Comparison of ENCODE assay signal across 1 cellular context in genomic region chr2:233745073-233745755, GRCh38.
TF ChIP-seq lines count a peak whose summit lies in the region.

No MANE protein-coding gene starts in this region.

TF ChIP-seq in HepG2, 621 proteins besides CTCF, POLR2A, EP300 and RAD21 (continued from another document and continues in another):
- no peak for TF ChIP-seq THAP7 (CRISPR knock-in tag; IDR thresholded peaks at IDR 0.05)
- TF ChIP-seq TOE1 (CRISPR knock-in tag; IDR thresholded peaks at IDR 0.05), result peak; percentile 90; the same call in 1 of the 2 replicates
- no peak for TF ChIP-seq KMT2A (CRISPR knock-in tag; IDR thresholded peaks at IDR 0.05)
- TF ChIP-seq MLX (CRISPR knock-in tag; IDR thresholded peaks at IDR 0.05), result peak; percentile 84
- no peak for TF ChIP-seq HNRNPLL (IDR thresholded peaks at IDR 0.05; ENCODE audit: low read depth, low read length, poor library complexity, severe bottlenecking)
- peak; percentile 89 for TF ChIP-seq MEIS2 (CRISPR knock-in tag; IDR thresholded peaks at IDR 0.05)
- TF ChIP-seq ZNF501 (CRISPR knock-in tag; IDR thresholded peaks at IDR 0.05), result no peak
- TF ChIP-seq HNF4G (IDR thresholded peaks at IDR 0.05; ENCODE audit: borderline replicate concordance, low read depth, low read length), result peak; percentile 98
- TF ChIP-seq HNF4G (CRISPR knock-in tag; IDR thresholded peaks at IDR 0.05; ENCODE audit: borderline replicate concordance, low read depth), result peak; percentile 92; the same call in 1 of the 2 replicates
- TF ChIP-seq RARA (CRISPR knock-in tag; IDR thresholded peaks at IDR 0.05), result peak; percentile 100
- TF ChIP-seq ZNF44 (CRISPR knock-in tag; IDR thresholded peaks at IDR 0.05), result no peak
- no peak for TF ChIP-seq PTBP1 (IDR thresholded peaks at IDR 0.05; ENCODE audit: low read depth, low read length, poor library complexity, severe bottlenecking)
- TF ChIP-seq HDAC6 (IDR thresholded peaks at IDR 0.05; ENCODE audit: low read depth, low read length), result no peak
- TF ChIP-seq ZBTB37 (CRISPR knock-in tag; IDR thresholded peaks at IDR 0.05), result no peak
- peak; percentile 85 for TF ChIP-seq ZNF317 (CRISPR knock-in tag; IDR thresholded peaks at IDR 0.05)
- 0 out of 2 replicates have a peak, but pooled peaks have one; percentile 40 for TF ChIP-seq MTF2 (CRISPR knock-in tag; IDR thresholded peaks at IDR 0.05; ENCODE audit: borderline replicate concordance)
- TF ChIP-seq, protein P1, sequence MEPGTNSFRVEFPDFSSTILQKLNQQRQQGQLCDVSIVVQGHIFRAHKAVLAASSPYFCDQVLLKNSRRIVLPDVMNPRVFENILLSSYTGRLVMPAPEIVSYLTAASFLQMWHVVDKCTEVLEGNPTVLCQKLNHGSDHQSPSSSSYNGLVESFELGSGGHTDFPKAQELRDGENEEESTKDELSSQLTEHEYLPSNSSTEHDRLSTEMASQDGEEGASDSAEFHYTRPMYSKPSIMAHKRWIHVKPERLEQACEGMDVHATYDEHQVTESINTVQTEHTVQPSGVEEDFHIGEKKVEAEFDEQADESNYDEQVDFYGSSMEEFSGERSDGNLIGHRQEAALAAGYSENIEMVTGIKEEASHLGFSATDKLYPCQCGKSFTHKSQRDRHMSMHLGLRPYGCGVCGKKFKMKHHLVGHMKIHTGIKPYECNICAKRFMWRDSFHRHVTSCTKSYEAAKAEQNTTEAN (CRISPR knock-in tag; conservative IDR thresholded peaks at IDR 0.05), result peak; percentile 83
- TF ChIP-seq FOXK2 (IDR thresholded peaks at IDR 0.05), result peak; percentile 82
- peak; percentile 98 for TF ChIP-seq SKI (IDR thresholded peaks at IDR 0.05; ENCODE audit: partially characterized antibody)
- peak; percentile 98 for TF ChIP-seq MEF2D (CRISPR knock-in tag; IDR thresholded peaks at IDR 0.05)
- TF ChIP-seq ZNF160 (CRISPR knock-in tag; IDR thresholded peaks at IDR 0.05), result peak; percentile 54
- peak; percentile 85; the same call in 1 of the 2 replicates for TF ChIP-seq ZNF232 (CRISPR knock-in tag; IDR thresholded peaks at IDR 0.05; ENCODE audit: borderline replicate concordance)
- no peak for TF ChIP-seq PRDM15 (CRISPR knock-in tag; IDR thresholded peaks at IDR 0.05)
- peak; percentile 91; the same call in 1 of the 2 replicates for TF ChIP-seq DNMT3B (CRISPR knock-in tag; conservative IDR thresholded peaks at IDR 0.05)
- no peak for TF ChIP-seq HES4 (CRISPR knock-in tag; IDR thresholded peaks at IDR 0.05; ENCODE audit: borderline replicate concordance)
- TF ChIP-seq MLLT10 (CRISPR knock-in tag; IDR thresholded peaks at IDR 0.05), result no peak
- no peak; the same call in 1 of the 2 replicates for TF ChIP-seq ZBTB7A (CRISPR knock-in tag; IDR thresholded peaks at IDR 0.05)
- peak; percentile 99 for TF ChIP-seq SOX5 (CRISPR knock-in tag; IDR thresholded peaks at IDR 0.05; ENCODE audit: borderline replicate concordance)
- TF ChIP-seq NFYB (CRISPR knock-in tag; IDR thresholded peaks at IDR 0.05), result peak; percentile 46; the same call in 1 of the 2 replicates
- no peak for TF ChIP-seq IKZF1 (IDR thresholded peaks at IDR 0.05)
- TF ChIP-seq HNRNPH1 (optimal IDR thresholded peaks at IDR 0.05; ENCODE audit: low read depth, low read length), result no peak
- TF ChIP-seq ZNF180 (CRISPR knock-in tag; IDR thresholded peaks at IDR 0.05; ENCODE audit: borderline replicate concordance, low read depth), result no peak
- no peak for TF ChIP-seq SP140L (CRISPR knock-in tag; IDR thresholded peaks at IDR 0.05; ENCODE audit: borderline replicate concordance)
- no peak for TF ChIP-seq ZNF570 (CRISPR knock-in tag; IDR thresholded peaks at IDR 0.05; ENCODE audit: borderline replicate concordance)
- TF ChIP-seq SIX1 (CRISPR knock-in tag; IDR thresholded peaks at IDR 0.05; ENCODE audit: borderline replicate concordance), result peak; percentile 94
- peak; percentile 98; the same call in 1 of the 2 replicates for TF ChIP-seq RXRA (CRISPR knock-in tag; IDR thresholded peaks at IDR 0.05)
- peak; percentile 98 for TF ChIP-seq SKIL (CRISPR knock-in tag; IDR thresholded peaks at IDR 0.05; ENCODE audit: borderline replicate concordance)
- TF ChIP-seq TSC22D2 (CRISPR knock-in tag; IDR thresholded peaks at IDR 0.05; ENCODE audit: borderline replicate concordance), result peak; percentile 78; the same call in 1 of the 2 replicates
- peak; percentile 85; the same call in 1 of the 2 replicates for TF ChIP-seq MEIS1 (CRISPR knock-in tag; IDR thresholded peaks at IDR 0.05; ENCODE audit: borderline replicate concordance)
- TF ChIP-seq TCF12 (IDR thresholded peaks at IDR 0.05), result no peak
- TF ChIP-seq TCF12 (CRISPR knock-in tag; IDR thresholded peaks at IDR 0.05), result peak; percentile 98
- peak; percentile 87; the same call in 1 of the 2 replicates for TF ChIP-seq CC2D1A (CRISPR knock-in tag; IDR thresholded peaks at IDR 0.05)
- TF ChIP-seq EEA1 (CRISPR knock-in tag; IDR thresholded peaks at IDR 0.05; ENCODE audit: borderline replicate concordance), result no peak
- TF ChIP-seq SIN3A (IDR thresholded peaks at IDR 0.05; ENCODE audit: borderline replicate concordance, low read depth, low read length), result no peak
- TF ChIP-seq ZNF331 (CRISPR knock-in tag; IDR thresholded peaks at IDR 0.05), result peak; percentile 84
- no peak for TF ChIP-seq REXO4 (CRISPR knock-in tag; IDR thresholded peaks at IDR 0.05; ENCODE audit: borderline replicate concordance)
- TF ChIP-seq, protein P2, sequence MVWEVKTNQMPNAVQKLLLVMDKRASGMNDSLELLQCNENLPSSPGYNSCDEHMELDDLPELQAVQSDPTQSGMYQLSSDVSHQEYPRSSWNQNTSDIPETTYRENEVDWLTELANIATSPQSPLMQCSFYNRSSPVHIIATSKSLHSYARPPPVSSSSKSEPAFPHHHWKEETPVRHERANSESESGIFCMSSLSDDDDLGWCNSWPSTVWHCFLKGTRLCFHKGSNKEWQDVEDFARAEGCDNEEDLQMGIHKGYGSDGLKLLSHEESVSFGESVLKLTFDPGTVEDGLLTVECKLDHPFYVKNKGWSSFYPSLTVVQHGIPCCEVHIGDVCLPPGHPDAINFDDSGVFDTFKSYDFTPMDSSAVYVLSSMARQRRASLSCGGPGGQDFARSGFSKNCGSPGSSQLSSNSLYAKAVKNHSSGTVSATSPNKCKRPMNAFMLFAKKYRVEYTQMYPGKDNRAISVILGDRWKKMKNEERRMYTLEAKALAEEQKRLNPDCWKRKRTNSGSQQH (CRISPR knock-in tag; IDR thresholded peaks at IDR 0.05; ENCODE audit: low read depth), result peak; percentile 83; the same call in 1 of the 2 replicates
- peak; percentile 62; the same call in 1 of the 2 replicates for TF ChIP-seq ZFP1 (CRISPR knock-in tag; IDR thresholded peaks at IDR 0.05)
- peak; percentile 79; the same call in 1 of the 2 replicates for TF ChIP-seq AKAP8 (CRISPR knock-in tag; IDR thresholded peaks at IDR 0.05)
- TF ChIP-seq ATF1 (CRISPR knock-in tag; IDR thresholded peaks at IDR 0.05), result peak; percentile 86
- peak; percentile 99 for TF ChIP-seq ARID5B (CRISPR knock-in tag; IDR thresholded peaks at IDR 0.05)
- TF ChIP-seq GZF1 (CRISPR knock-in tag; IDR thresholded peaks at IDR 0.05), result no peak
- TF ChIP-seq HOXA7 (CRISPR knock-in tag; IDR thresholded peaks at IDR 0.05), result 0 out of 2 replicates have a peak, but pooled peaks have one; percentile 50
- TF ChIP-seq ZNF605 (CRISPR knock-in tag; IDR thresholded peaks at IDR 0.05), result peak; percentile 76
- TF ChIP-seq, protein P3, sequence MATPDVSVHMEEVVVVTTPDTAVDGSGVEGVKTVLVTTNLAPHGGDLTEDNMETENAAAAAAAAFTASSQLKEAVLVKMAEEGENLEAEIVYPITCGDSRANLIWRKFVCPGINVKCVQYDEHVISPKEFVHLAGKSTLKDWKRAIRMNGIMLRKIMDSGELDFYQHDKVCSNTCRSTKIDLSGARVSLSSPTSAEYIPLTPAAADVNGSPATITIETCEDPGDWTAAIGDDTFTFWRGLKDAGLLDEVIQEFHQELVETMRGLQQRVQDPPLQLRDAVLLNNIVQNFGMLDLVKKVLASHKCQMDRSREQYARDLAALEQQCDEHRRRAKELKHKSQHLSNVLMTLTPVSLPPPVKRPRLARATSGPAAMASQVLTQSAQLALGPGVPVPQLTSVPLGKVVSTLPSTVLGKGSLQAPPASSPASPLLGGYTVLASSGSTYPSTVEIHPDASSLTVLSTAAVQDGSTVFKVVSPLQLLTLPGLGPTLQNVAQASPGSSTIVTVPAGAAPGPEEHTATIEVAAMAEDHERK (CRISPR knock-in tag; IDR thresholded peaks at IDR 0.05; ENCODE audit: low read depth), result no peak
